ENCODE assay signal across 7 cellular contexts in the genomic region with DNA sequence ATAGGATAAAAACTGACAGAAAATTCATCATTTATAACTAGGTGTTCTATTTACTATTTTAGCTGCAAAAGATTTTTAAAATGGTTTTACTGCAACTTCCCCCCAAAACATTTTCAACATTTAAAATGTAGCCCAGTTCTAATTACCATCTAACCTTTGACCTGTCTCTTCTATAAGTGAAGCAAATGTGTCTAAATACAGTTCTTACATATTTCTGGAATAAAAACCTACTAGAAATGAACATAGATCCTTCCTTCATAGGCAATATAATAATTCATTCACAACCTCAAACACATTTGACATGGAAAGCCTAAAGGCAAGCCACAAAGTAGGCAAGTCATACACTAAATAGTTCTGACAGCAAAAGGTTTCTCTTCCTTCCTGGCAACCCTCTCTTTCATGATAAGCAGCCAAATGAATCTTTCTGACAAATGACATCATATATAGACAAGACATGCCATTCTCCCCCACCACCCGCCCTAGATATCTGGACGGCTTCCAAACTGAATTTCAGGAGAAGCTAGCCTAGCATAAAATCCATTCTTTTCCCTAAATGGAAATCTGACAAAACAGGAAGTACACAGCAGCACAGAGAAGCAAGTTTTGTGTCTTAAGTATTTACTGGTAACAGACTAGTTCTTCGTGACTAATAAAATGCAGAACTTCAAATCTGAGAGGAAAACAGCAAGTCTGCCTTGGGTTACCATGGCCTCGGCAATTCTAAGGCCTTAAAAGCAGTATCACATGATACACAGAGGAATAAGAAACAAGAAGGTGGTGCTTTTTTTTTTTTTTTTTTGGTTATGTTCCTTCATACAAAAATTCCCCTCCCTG. TPM values are rescaled to one million over a fixed set of nuclear protein-coding genes. Genes with fewer than 3 reads are reported as not detected.
A peak's percentile ranks its signal among the peaks of the same experiment; 100 is the strongest.
DNase-seq lines count a peak whose midpoint lies in the region; ATAC-seq and TF ChIP-seq lines count a peak whose summit lies in the region.

No MANE protein-coding gene starts in this region.

- peak overlapping the region; percentile 94 for H3K27ac Mint-ChIP-seq in T-helper 1 cell treated with Interleukin-12 subunit alpha and Interleukin-12 subunit beta and Interleukin-4 antibody, amounts not matched to agents 30 μg/mL and 1 μg/mL, for 36 hours
- H3K27ac Mint-ChIP-seq in endodermal cell: peak overlapping the region; percentile 24

- 99 to 100% methylated on average over 1 to 4 of the region's 4 CpGs for WGBS in endodermal cell (ENCODE audit: insufficient coverage in 1 of 2, insufficient read length in 1 of 2), 2 experiments
- WGBS in urinary bladder: 5% methylated on average over 4 of the region's 4 CpGs

- H3K4me1 Mint-ChIP-seq in T-helper 1 cell treated with Interleukin-12 subunit alpha and Interleukin-12 subunit beta and Interleukin-4 antibody, amounts not matched to agents 30 μg/mL and 1 μg/mL, for 36 hours (ENCODE audit: low read depth): peaks cover 45% of the 10 kb centered on the region
- H3K4me1 Mint-ChIP-seq in endodermal cell: peaks cover 3% of the 10 kb centered on the region

- no peak overlapping the region for H3K27ac ChIP-seq in endodermal cell (ENCODE audit: low read depth, low read length)
- H3K27ac ChIP-seq in urinary bladder (ENCODE audit: low read depth): peak overlapping the region; percentile 15

- peaks cover 36% of the 10 kb centered on the region for H3K36me3 Mint-ChIP-seq in T-helper 1 cell treated with Interleukin-12 subunit alpha and Interleukin-12 subunit beta and Interleukin-4 antibody, amounts not matched to agents 30 μg/mL and 1 μg/mL, for 36 hours (ENCODE audit: low read depth)
- peaks cover 64% of the 10 kb centered on the region for H3K36me3 Mint-ChIP-seq in endodermal cell (ENCODE audit: low read depth)

- H3K36me3 ChIP-seq in endodermal cell (ENCODE audit: control insufficient read depth, insufficient read depth, low read length) (peaks cover 77% of the 10 kb centered on the region), mucosa of descending colon (ENCODE audit: low read depth) (no peaks in the 10 kb centered on the region), urinary bladder (ENCODE audit: insufficient read depth) (peaks cover 2% of the 10 kb centered on the region)

- peak overlapping the region; percentile 55 for H3K4me3 Mint-ChIP-seq in T-helper 1 cell treated with Interleukin-12 subunit alpha and Interleukin-12 subunit beta and Interleukin-4 antibody, amounts not matched to agents 30 μg/mL and 1 μg/mL, for 36 hours
- H3K4me3 Mint-ChIP-seq in endodermal cell: no peak overlapping the region

- no peak overlapping the region for H3K9ac ChIP-seq in endodermal cell (ENCODE audit: extremely low read depth, low read length, poor library complexity, severe bottlenecking)

- no peak for TF ChIP-seq CTCF in endodermal cell (conservative IDR thresholded peaks at IDR 0.05)
- TF ChIP-seq CTCF in mucosa of descending colon (IDR thresholded peaks at IDR 0.05): no peak

- H3K27me3 ChIP-seq in endodermal cell (ENCODE audit: control insufficient read depth, insufficient read depth, low read length, poor library complexity, severe bottlenecking): no peaks in the 10 kb centered on the region

- no peaks in the 10 kb centered on the region for H3K9me3 Mint-ChIP-seq in T-helper 1 cell treated with Interleukin-12 subunit alpha and Interleukin-12 subunit beta and Interleukin-4 antibody, amounts not matched to agents 30 μg/mL and 1 μg/mL, for 36 hours
- H3K9me3 Mint-ChIP-seq in endodermal cell: no peaks in the 10 kb centered on the region

- peak; percentile 80 for ATAC-seq in GM18502 (IDR thresholded peaks at IDR 0.05; ENCODE audit: poor library complexity, unreplicated experiment)
- ATAC-seq in HG03064 (IDR thresholded peaks at IDR 0.05; ENCODE audit: low read depth, unreplicated experiment): peak; percentile 56
- ATAC-seq in mucosa of descending colon: peak; percentile 78

- H3K9me3 ChIP-seq in endodermal cell (ENCODE audit: control insufficient read depth, low read length) (no peaks in the 10 kb centered on the region), mucosa of descending colon (no peaks in the 10 kb centered on the region)

- no peaks in the 10 kb centered on the region for H3K4me1 ChIP-seq in endodermal cell (ENCODE audit: control insufficient read depth, insufficient read depth, low read length)
- peaks cover 21% of the 10 kb centered on the region for H3K4me1 ChIP-seq in mucosa of descending colon (ENCODE audit: low read depth)
- peaks cover 1% of the 10 kb centered on the region for H3K4me1 ChIP-seq in urinary bladder (ENCODE audit: insufficient read depth)

- no peaks in the 10 kb centered on the region for H3K27me3 Mint-ChIP-seq in T-helper 1 cell treated with Interleukin-12 subunit alpha and Interleukin-12 subunit beta and Interleukin-4 antibody, amounts not matched to agents 30 μg/mL and 1 μg/mL, for 36 hours (ENCODE audit: low read depth)
- H3K27me3 Mint-ChIP-seq in endodermal cell (ENCODE audit: insufficient read depth): no peaks in the 10 kb centered on the region

- DNase-seq in endodermal cell (no peak), mucosa of descending colon (peak in 1 of 3 donors; percentile 48)
- no peak for DNase-seq in activated CD4-positive, CD25-positive, alpha-beta regulatory T cell treated with anti-CD3 and anti-CD28 coated beads, Interleukin-2, amount 50 U/mL, for 72 hours

- H3K4me3 ChIP-seq in endodermal cell (ENCODE audit: low read length): no peak overlapping the region
- H3K4me3 ChIP-seq in mucosa of descending colon: no peak overlapping the region
- H3K4me3 ChIP-seq in urinary bladder (ENCODE audit: low read depth, low read length): no peak overlapping the region

- intact Hi-C loops in mucosa of descending colon (cut with DNase I, micrococcal nuclease): no loop called here

RNA-seq across cellular contexts. Expression of a gene that starts 17.2 kb away (rescaled TPM):
- 10 to 100 TPM; 22.1 to 24.5 TPM for total RNA-seq in endodermal cell
- 14.7 TPM for polyA plus RNA-seq in endodermal cell (2013, experiment 1 of 2)
- polyA plus RNA-seq in endodermal cell (2013, experiment 2 of 2): 13.6 TPM
- total RNA-seq in mucosa of descending colon: 10 to 100 TPM; 26.3 to 34.6 (median 30.5) TPM
- 39.5 TPM for total RNA-seq in urinary bladder
- 12.1 TPM for polyA plus RNA-seq in urinary bladder

RNA-seq across cellular contexts. Expression of a gene that starts 36.5 kb away (rescaled TPM):
- total RNA-seq in endodermal cell: 100 to 1,000 TPM; 279 to 291 TPM
- 172 TPM for polyA plus RNA-seq in endodermal cell (2013, experiment 1 of 2)
- polyA plus RNA-seq in endodermal cell (2013, experiment 2 of 2): 166 TPM
- 100 to 1,000 TPM in 2 of 3 donors, 10 to 100 TPM in 1; 93.2 to 124 (median 105) TPM for total RNA-seq in mucosa of descending colon
- 63.4 TPM for total RNA-seq in urinary bladder
- 126 TPM for polyA plus RNA-seq in urinary bladder
